In the genomic region with DNA sequence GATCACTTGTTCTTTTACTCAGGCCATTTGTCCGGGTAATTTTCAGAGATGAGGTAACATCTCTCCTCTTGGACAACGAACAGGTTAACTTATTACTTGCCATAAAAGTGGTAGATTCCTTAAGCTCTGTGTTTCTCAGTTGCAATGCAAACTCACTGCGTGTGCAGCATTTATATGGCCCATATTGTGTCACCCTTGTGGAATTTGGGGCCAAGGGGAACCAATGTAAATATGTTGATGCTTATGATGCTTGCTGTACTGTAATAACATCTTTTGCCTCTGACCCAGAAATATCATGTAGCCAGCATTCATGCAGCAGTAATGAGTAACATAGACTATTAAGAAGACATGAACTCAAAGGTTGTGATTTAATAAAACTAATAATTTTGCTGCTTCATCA, we compare ENCODE assay signal across 26 cellular contexts.
A peak's percentile ranks its signal among the peaks of the same experiment; 100 is the strongest.
DNase-seq lines count a peak whose midpoint lies in the region; FAIRE-seq and TF ChIP-seq lines count a peak whose summit lies in the region.
"Had no signal": no experiment of that assay in that cellular context is flagged by ENCODE, and none has a peak within 500 bp of the region (broad histone marks: within the 10 kb centered on the region; RNA-seq: fewer than 3 reads in every experiment).

No MANE protein-coding gene starts in this region.

- H4K20me1 ChIP-seq in astrocyte (ENCODE audit: insufficient read depth, low read length) = no peaks in the 10 kb centered on the region

- H3K27ac Mint-ChIP-seq in astrocyte (ENCODE audit: unreplicated experiment) = no peak overlapping the region
- H3K27ac Mint-ChIP-seq: activated CD8-positive, alpha-beta T cell treated with anti-CD3 and anti-CD28 coated beads for 36 hours; activated naive CD8-positive, alpha-beta T cell treated with anti-CD3 and anti-CD28 coated beads for 36 hours; activated T-helper 2 cell treated with anti-CD3 and anti-CD28 coated beads, Interferon-gamma antibody, Interleukin-2, Interleukin-4, amounts not matched to agents 10 μg/mL and 5 μg/mL and 100 μg/mL, durations not matched to agents 14 hours and 24 hours and 36 hours had no signal

- H3K9ac ChIP-seq in astrocyte (ENCODE audit: low read length) (no peak overlapping the region), skeletal muscle satellite cell (ENCODE audit: low read depth, low read length) (no peak overlapping the region)
- H3K9ac ChIP-seq: KMS-11, parathyroid adenoma had no signal

- DNase-seq in HCEC 1CT = peak; percentile 72
- DNase-seq in astrocyte (ENCODE audit: low read depth) = peak; percentile 2
- DNase-seq in foreskin fibroblast = peak; percentile 71 to 80
- DNase-seq in small intestine = no peak
- no peak for DNase-seq in activated naive CD4-positive, alpha-beta T cell treated with Interleukin-2 at 50 U/mL for 16 hours
- no peak for DNase-seq in activated naive CD4-positive, alpha-beta T cell treated with anti-CD3 and anti-CD28 coated beads, Interleukin-2, amount 50 U/mL, for 16 hours
- DNase-seq: activated CD4-positive, alpha-beta T cell treated with anti-CD3 and anti-CD28 coated beads for 1 hour; activated CD8-positive, alpha-beta T cell treated with anti-CD3 and anti-CD28 coated beads for 36 hours; activated naive CD8-positive, alpha-beta T cell treated with anti-CD3 and anti-CD28 coated beads for 36 hours; H7; heart left ventricle; MV-4-11; NCI-H1436 treated with DMSO at 0.1 percent for 48 hours; NCI-H2107; NCI-H82; stimulated activated naive CD4-positive, alpha-beta T cell treated with Interleukin-2 at 50 U/mL for 16 hours; T-helper 2 cell; uterus had no signal

- no peak overlapping the region for H3K4me2 ChIP-seq in astrocyte (ENCODE audit: low read length)
- peak overlapping the region; percentile 37 for H3K4me2 ChIP-seq in skeletal muscle satellite cell (ENCODE audit: low read length)
- H3K4me2 ChIP-seq: KMS-11 had no signal

- no peak overlapping the region for H3K27ac ChIP-seq in astrocyte (ENCODE audit: low read depth, low read length)
- H3K27ac ChIP-seq in small intestine (ENCODE audit: low read depth in 1 of 2, low read length in 1 of 2) = no peak overlapping the region
- H3K27ac ChIP-seq: heart left ventricle, KMS-11, parathyroid adenoma, uterus had no signal

- no peak overlapping the region for H3K4me3 ChIP-seq in astrocyte (ENCODE audit: insufficient read depth, low read depth, low read length)
- H3K4me3 ChIP-seq in foreskin fibroblast (ENCODE audit: low read depth in 1 of 2, low read length in 2 of 2) = no peak overlapping the region
- H3K4me3 ChIP-seq in skeletal muscle satellite cell (ENCODE audit: low read length) = no peak overlapping the region
- no peak overlapping the region for H3K4me3 ChIP-seq in small intestine (ENCODE audit: low read depth in 1 of 2, low read length in 2 of 2)
- H3K4me3 ChIP-seq: heart left ventricle, uterus had no signal

- no peak overlapping the region for H3K4me3 Mint-ChIP-seq in astrocyte (ENCODE audit: unreplicated experiment)
- H3K4me3 Mint-ChIP-seq: activated CD8-positive, alpha-beta T cell treated with anti-CD3 and anti-CD28 coated beads for 36 hours; activated naive CD8-positive, alpha-beta T cell treated with anti-CD3 and anti-CD28 coated beads for 36 hours; central memory CD8-positive, alpha-beta T cell; neural crest cell had no signal

- H3K4me1 Mint-ChIP-seq in astrocyte (ENCODE audit: low read depth, unreplicated experiment) = peaks cover 9% of the 10 kb centered on the region
- H3K4me1 Mint-ChIP-seq: activated naive CD8-positive, alpha-beta T cell treated with anti-CD3 and anti-CD28 coated beads for 36 hours; central memory CD8-positive, alpha-beta T cell; neural crest cell had no signal

- peaks cover 26% of the 10 kb centered on the region for H3K36me3 Mint-ChIP-seq in astrocyte (ENCODE audit: low read depth, unreplicated experiment)
- H3K36me3 Mint-ChIP-seq: activated naive CD8-positive, alpha-beta T cell treated with anti-CD3 and anti-CD28 coated beads for 36 hours had no signal

- H3K9me3 ChIP-seq in astrocyte (ENCODE audit: insufficient read depth, low read depth, low read length) = no peaks in the 10 kb centered on the region
- no peaks in the 10 kb centered on the region for H3K9me3 ChIP-seq in skeletal muscle satellite cell (replicated peaks; ENCODE audit: low read length)
- no peaks in the 10 kb centered on the region for H3K9me3 ChIP-seq in small intestine (ENCODE audit: control insufficient read depth, low read depth)
- H3K9me3 ChIP-seq: heart left ventricle, uterus had no signal

- no peaks in the 10 kb centered on the region for H3K27me3 ChIP-seq in astrocyte (ENCODE audit: insufficient read depth, low read length)
- H3K27me3 ChIP-seq in skeletal muscle satellite cell (ENCODE audit: control insufficient read depth, insufficient read depth, low read length) = no peaks in the 10 kb centered on the region
- H3K27me3 ChIP-seq in small intestine (ENCODE audit: control insufficient read depth in 2 of 2, insufficient read depth in 2 of 2, low read length in 2 of 2) = no peaks in the 10 kb centered on the region
- H3K27me3 ChIP-seq: heart left ventricle, uterus had no signal

- TF ChIP-seq CTCF in astrocyte (IDR thresholded peaks at IDR 0.05; ENCODE audit: insufficient read depth, low read depth, low read length) (no peak), foreskin fibroblast (IDR thresholded peaks at IDR 0.05; ENCODE audit: low read depth, low read length) (no peak)

- no peaks in the 10 kb centered on the region for H3K27me3 Mint-ChIP-seq in astrocyte (ENCODE audit: low read depth, unreplicated experiment)
- H3K27me3 Mint-ChIP-seq: activated CD8-positive, alpha-beta T cell treated with anti-CD3 and anti-CD28 coated beads for 36 hours; activated naive CD8-positive, alpha-beta T cell treated with anti-CD3 and anti-CD28 coated beads for 36 hours; central memory CD8-positive, alpha-beta T cell had no signal

- WGBS in small intestine, 3 donors = 36 to 58% (median 49%) methylated on average over 3 of the region's 3 CpGs

- peaks cover 5% of the 10 kb centered on the region for H3K9me3 Mint-ChIP-seq in astrocyte (ENCODE audit: unreplicated experiment)
- H3K9me3 Mint-ChIP-seq: activated CD8-positive, alpha-beta T cell treated with anti-CD3 and anti-CD28 coated beads for 36 hours; activated naive CD8-positive, alpha-beta T cell treated with anti-CD3 and anti-CD28 coated beads for 36 hours; activated T-helper 2 cell treated with anti-CD3 and anti-CD28 coated beads, Interferon-gamma antibody, Interleukin-2, Interleukin-4, amounts not matched to agents 10 μg/mL and 5 μg/mL and 100 μg/mL, durations not matched to agents 14 hours and 24 hours and 36 hours; central memory CD8-positive, alpha-beta T cell; neural crest cell had no signal

- H3K79me2 ChIP-seq in astrocyte (ENCODE audit: insufficient read depth, low read length) = no peaks in the 10 kb centered on the region
- H3K79me2 ChIP-seq: parathyroid adenoma had no signal

- no peak overlapping the region for H2AFZ ChIP-seq in astrocyte (ENCODE audit: low read depth, low read length)
- H2AFZ ChIP-seq: parathyroid adenoma had no signal

- H3K4me1 ChIP-seq in astrocyte (ENCODE audit: insufficient read depth, low read length) (peaks cover 3% of the 10 kb centered on the region), skeletal muscle satellite cell (ENCODE audit: control insufficient read depth, insufficient read depth, low read length) (peaks cover 26% of the 10 kb centered on the region), small intestine (ENCODE audit: control insufficient read depth in 2 of 2, insufficient read depth in 1 of 2, low read depth in 1 of 2, low read length in 1 of 2) (no peaks in the 10 kb centered on the region)
- H3K4me1 ChIP-seq: heart left ventricle, parathyroid adenoma, uterus had no signal

- FAIRE-seq in astrocyte (lab: Jason Lieb, UNC) (no peak), small intestine (lab: Jason Lieb, UNC) (no peak)
- FAIRE-seq: D721Med, endometrium had no signal

- H3K36me3 ChIP-seq in astrocyte (ENCODE audit: insufficient read depth, low read length) (peaks cover 4% of the 10 kb centered on the region), skeletal muscle satellite cell (ENCODE audit: insufficient read depth, low read length) (peaks cover 9% of the 10 kb centered on the region), small intestine (ENCODE audit: control insufficient read depth in 2 of 2, insufficient read depth in 2 of 2, low read length in 2 of 2) (no peaks in the 10 kb centered on the region)
- H3K36me3 ChIP-seq: heart left ventricle, uterus had no signal

Comparison
In these comparisons a context has a peak if more than half of its experiments do, and no peak if none do; other contexts are left out.
1. DNase-seq: peak in HCEC 1CT (single experiment), astrocyte (single experiment) and foreskin fibroblast (2 of 2); none in small intestine (single experiment), activated naive CD4-positive, alpha-beta T cell treated with Interleukin-2 at 50 U/mL for 16 hours (single experiment) and activated naive CD4-positive, alpha-beta T cell treated with anti-CD3 and anti-CD28 coated beads, Interleukin-2, amount 50 U/mL, for 16 hours (single experiment).